Comparison of ENCODE assay signal across 11 cellular contexts in the genomic region with DNA sequence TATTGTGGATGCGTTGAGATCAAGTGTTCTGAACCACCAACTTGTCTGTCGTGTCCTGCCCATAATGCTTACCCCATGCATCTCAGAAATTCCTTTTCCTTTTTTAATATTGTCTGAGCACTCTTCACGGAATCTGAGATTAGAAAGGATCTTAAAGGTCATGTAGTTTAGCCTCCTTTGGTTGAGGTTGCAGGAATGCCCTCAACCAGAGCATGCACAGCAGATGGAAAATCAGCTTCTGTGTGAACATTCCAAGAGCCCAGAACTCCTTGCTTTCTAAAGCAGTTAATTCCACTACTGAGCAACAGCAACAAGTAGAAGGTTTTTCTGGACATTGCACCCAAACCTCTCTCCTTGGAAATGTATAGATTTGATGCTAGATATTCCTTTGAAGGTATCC.
DNase-seq lines count a peak whose midpoint lies in the region; TF ChIP-seq lines count a peak whose summit lies in the region.
"Had no signal": no experiment of that assay in that cellular context is flagged by ENCODE, and none has a peak within 500 bp of the region (broad histone marks: within the 10 kb centered on the region; RNA-seq: fewer than 3 reads in every experiment).

No MANE protein-coding gene starts in this region.

- peaks cover 11% of the 10 kb centered on the region for H3F3A ChIP-seq in MM.1S (ENCODE audit: insufficient read depth, low read length)

- peak overlapping the region; percentile 39 for H3K27ac Mint-ChIP-seq in nephron progenitor cell

- H3K9ac ChIP-seq in MM.1S (ENCODE audit: low read length), result no peak overlapping the region

- no peak for TF ChIP-seq CTCF in MM.1S (IDR thresholded peaks at IDR 0.05; ENCODE audit: low read length)
- TF ChIP-seq CTCF in nephron progenitor cell (IDR thresholded peaks at IDR 0.05), result no peak
- no peak for TF ChIP-seq CTCF in lower leg skin (IDR thresholded peaks at IDR 0.05)

- H3K4me3 ChIP-seq in MM.1S (ENCODE audit: low read length) (no peak overlapping the region), lower leg skin (ENCODE audit: low read depth, poor library complexity, severe bottlenecking) (no peak overlapping the region)
- H3K4me3 ChIP-seq: HAP-1, right lobe of liver had no signal

- H4K20me1 ChIP-seq in MM.1S (ENCODE audit: insufficient read depth, low read length), result no peaks in the 10 kb centered on the region

- H3K4me1 ChIP-seq in MM.1S (ENCODE audit: low read length), result peaks cover 21% of the 10 kb centered on the region
- H3K4me1 ChIP-seq: HAP-1, right lobe of liver had no signal

- H3K36me3 Mint-ChIP-seq in nephron progenitor cell (ENCODE audit: low read depth), result no peaks in the 10 kb centered on the region

- no peaks in the 10 kb centered on the region for H3K27me3 Mint-ChIP-seq in nephron progenitor cell (ENCODE audit: low read depth, poor library complexity)

- no peak overlapping the region for H3K4me3 Mint-ChIP-seq in nephron progenitor cell

- WGBS in lower leg skin, 2 donors, result 89 to 90% methylated on average over 3 of the region's 3 CpGs

- H3K9me3 Mint-ChIP-seq in nephron progenitor cell, result no peaks in the 10 kb centered on the region

- H3K4me1 Mint-ChIP-seq in nephron progenitor cell, result peaks cover 23% of the 10 kb centered on the region

- DNase-seq in DMS53 (lab: John Stamatoyannopoulos, UW) (peak; percentile 13), DMS53 treated with DMSO at 0.1 percent for 48 hours (lab: John Stamatoyannopoulos, UW; ENCODE audit: unreplicated experiment) (no peak), MM.1S (no peak), astrocyte of the hippocampus (ENCODE audit: low read depth, low spot score) (peak; percentile 56), nephron progenitor cell (no peak), DMS153 treated with DMSO at 0.1 percent for 48 hours (lab: John Stamatoyannopoulos, UW; ENCODE audit: unreplicated experiment) (no peak), lower leg skin (ENCODE audit: low spot score in 2 of 2) (no peak), D341Med (ENCODE audit: low spot score) (no peak)
- DNase-seq: 8988T had no signal

- no peak for TF ChIP-seq POLR2A in lower leg skin (IDR thresholded peaks at IDR 0.05)

- no peak overlapping the region for H2AFZ ChIP-seq in MM.1S (ENCODE audit: low read length)

- no peak overlapping the region for H3K27ac ChIP-seq in MM.1S (ENCODE audit: low read length)
- H3K27ac ChIP-seq: right lobe of liver had no signal

- no peaks in the 10 kb centered on the region for H3K9me2 ChIP-seq in MM.1S (replicated peaks; ENCODE audit: insufficient read depth, low read length)

- intact Hi-C loops in lower leg skin (cut with DNase I; ENCODE audit: low total_unique reads), result no loop called here

- H3K36me3 ChIP-seq in MM.1S (replicated peaks; ENCODE audit: insufficient read depth, low read length), result no peaks in the 10 kb centered on the region
- H3K36me3 ChIP-seq: HAP-1 had no signal

- no peaks in the 10 kb centered on the region for H3K27me3 ChIP-seq in MM.1S (replicated peaks; ENCODE audit: insufficient read depth, low read length)
- H3K27me3 ChIP-seq: right lobe of liver had no signal

- H3K79me2 ChIP-seq in MM.1S (ENCODE audit: low read length), result no peaks in the 10 kb centered on the region

- no peaks in the 10 kb centered on the region for H3K9me3 ChIP-seq in MM.1S (replicated peaks; ENCODE audit: insufficient read depth, low read length)
- H3K9me3 ChIP-seq: HAP-1, right lobe of liver had no signal

- peak overlapping the region; percentile 40; the same call in 1 of the 2 replicates for H3K4me2 ChIP-seq in MM.1S (ENCODE audit: low read depth, low read length)

Comparison
In these comparisons a context has a peak if more than half of its experiments do, and no peak if none do; other contexts are left out.
1. DNase-seq: peak in DMS53 (single experiment) and astrocyte of the hippocampus (single experiment); none in DMS53 treated with DMSO at 0.1 percent for 48 hours (single experiment), MM.1S (single experiment), nephron progenitor cell (single experiment), DMS153 treated with DMSO at 0.1 percent for 48 hours (single experiment), lower leg skin (0 of 2) and D341Med (single experiment).